ENCODE assay signal across 8 cellular contexts in the genomic region with DNA sequence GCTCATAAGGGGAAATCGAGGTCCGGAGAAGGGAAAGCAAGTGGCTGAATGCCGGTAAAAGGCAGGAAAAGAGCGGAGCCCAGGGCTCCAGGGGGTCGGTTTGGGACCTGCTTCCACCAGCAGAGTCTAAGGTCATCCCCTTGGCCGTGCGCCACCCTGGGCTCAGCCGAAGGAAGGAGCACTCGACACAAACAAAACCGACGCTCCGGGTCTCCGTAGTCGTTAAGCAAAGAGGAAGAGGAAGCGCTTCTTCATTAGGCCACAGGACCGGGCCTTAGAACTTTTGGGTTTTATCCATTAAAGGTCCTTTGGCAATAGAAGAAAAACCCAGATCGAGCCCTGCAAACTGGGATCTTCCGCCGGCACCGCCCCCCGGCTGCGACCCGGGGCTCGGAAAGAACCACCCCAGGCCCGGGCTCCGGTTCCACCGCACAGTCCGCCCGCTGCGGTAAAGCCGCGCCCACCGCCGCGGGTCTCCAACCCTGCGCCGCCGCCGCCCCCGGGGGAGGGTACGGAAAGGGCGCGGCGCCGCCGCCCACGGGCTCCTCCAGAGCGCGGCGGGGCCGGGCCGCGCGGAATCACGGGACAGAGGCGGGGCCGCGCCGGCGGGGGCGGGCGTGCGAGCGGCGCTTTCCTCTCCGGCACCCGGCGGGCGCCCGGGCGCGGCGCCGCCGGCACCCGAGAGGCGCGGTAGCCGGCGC. TPM values are rescaled to one million over a fixed set of nuclear protein-coding genes. Genes with fewer than 3 reads are reported as not detected.
DNase-seq lines count a peak whose midpoint lies in the region; ATAC-seq and TF ChIP-seq lines count a peak whose summit lies in the region.

TTL (plus strand) TSS at position 629 of the 701 bp plus-strand sequence. CDS start 189 bp downstream, outside the sequence.

- peaks cover 27% of the 10 kb centered on the region for H3K4me1 Mint-ChIP-seq in activated CD8-positive, alpha-beta memory T cell treated with anti-CD3 and anti-CD28 coated beads, Interleukin-2, amount 10 ng/mL, durations not matched to agents 7 days and 5 days
- H3K4me1 Mint-ChIP-seq in endodermal cell = peaks cover 13% of the 10 kb centered on the region

- no peaks in the 10 kb centered on the region for H3K9me3 Mint-ChIP-seq in activated CD8-positive, alpha-beta memory T cell treated with anti-CD3 and anti-CD28 coated beads, Interleukin-2, amount 10 ng/mL, durations not matched to agents 7 days and 5 days (ENCODE audit: low read depth)
- H3K9me3 Mint-ChIP-seq in endodermal cell = no peaks in the 10 kb centered on the region

- H3K27me3 ChIP-seq in BLaER1 (no peaks in the 10 kb centered on the region), endodermal cell (ENCODE audit: control insufficient read depth, insufficient read depth, low read length, poor library complexity, severe bottlenecking) (no peaks in the 10 kb centered on the region)

- H3K4me1 ChIP-seq in BLaER1 = peaks cover 24% of the 10 kb centered on the region
- no peaks in the 10 kb centered on the region for H3K4me1 ChIP-seq in endodermal cell (ENCODE audit: control insufficient read depth, insufficient read depth, low read length)
- no peaks in the 10 kb centered on the region for H3K4me1 ChIP-seq in mesodermal cell (ENCODE audit: control insufficient read depth, insufficient read depth, low read length, poor library complexity, severe bottlenecking)

- H4K20me1 ChIP-seq in BLaER1 = 0 out of 2 replicates have a peak, but pooled peaks cover 19% of the 10 kb centered on the region

- H3K4me3 ChIP-seq in BLaER1 (peak within 1 kb of the TSS; percentile 97), endodermal cell (ENCODE audit: low read length) (peak within 1 kb of the TSS; percentile 90), mesodermal cell (ENCODE audit: extremely low read depth, insufficient read depth, low read length, poor library complexity, severe bottlenecking) (peak within 1 kb of the TSS; percentile 86)

- H3K27ac Mint-ChIP-seq in activated CD8-positive, alpha-beta memory T cell treated with anti-CD3 and anti-CD28 coated beads, Interleukin-2, amount 10 ng/mL, durations not matched to agents 7 days and 5 days = peak within 1 kb of the TSS; percentile 88
- H3K27ac Mint-ChIP-seq in endodermal cell = peak within 1 kb of the TSS; percentile 94

- peak within 1 kb of the TSS; percentile 74 for H3K27ac ChIP-seq in BLaER1
- peak within 1 kb of the TSS; percentile 66 for H3K27ac ChIP-seq in endodermal cell (ENCODE audit: low read depth, low read length)
- H3K27ac ChIP-seq in mesodermal cell (ENCODE audit: low read depth, low read length, severe bottlenecking) = peak within 1 kb of the TSS; percentile 78

- ATAC-seq in HG03378 (IDR thresholded peaks at IDR 0.05; ENCODE audit: unreplicated experiment) = peak; percentile 33
- peak; percentile 85 for ATAC-seq in activated CD8-positive, alpha-beta memory T cell treated with anti-CD3 and anti-CD28 coated beads, Interleukin-2, amount 10 ng/mL, durations not matched to agents 7 days and 5 days

- peak within 1 kb of the TSS; percentile 92 for H3K9ac ChIP-seq in BLaER1
- peak within 1 kb of the TSS; percentile 56 for H3K9ac ChIP-seq in endodermal cell (ENCODE audit: extremely low read depth, low read length, poor library complexity, severe bottlenecking)

- DNase-seq in NOMO-1 (lab: John Stamatoyannopoulos, UW; ENCODE audit: unreplicated experiment in 2 of 2) = peak; percentile 69 to 73
- peak; percentile 74 for DNase-seq in activated CD8-positive, alpha-beta memory T cell treated with anti-CD3 and anti-CD28 coated beads, Interleukin-2, amount 10 ng/mL, durations not matched to agents 7 days and 5 days
- DNase-seq in endodermal cell = peak; percentile 86
- DNase-seq in stimulated activated CD8-positive, alpha-beta memory T cell treated with anti-CD3 and anti-CD28 coated beads, Interleukin-15, amount 100 ng/mL, for 24 hours (ENCODE audit: low read depth) = peak; percentile 61

- TF ChIP-seq CTCF in endodermal cell (conservative IDR thresholded peaks at IDR 0.05) = no peak

- H3K27me3 Mint-ChIP-seq in activated CD8-positive, alpha-beta memory T cell treated with anti-CD3 and anti-CD28 coated beads, Interleukin-2, amount 10 ng/mL, durations not matched to agents 7 days and 5 days = peaks cover 6% of the 10 kb centered on the region
- H3K27me3 Mint-ChIP-seq in endodermal cell (ENCODE audit: insufficient read depth) = peaks cover 9% of the 10 kb centered on the region

- H3K4me2 ChIP-seq in BLaER1 = peak within 1 kb of the TSS; percentile 95

- TF ChIP-seq POLR2A in GM19099 (IDR thresholded peaks at IDR 0.05; ENCODE audit: extremely low read depth, insufficient read length, low read depth) = peak; percentile 70

- CTCF ChIA-PET in activated CD8-positive, alpha-beta memory T cell treated with anti-CD3 and anti-CD28 coated beads, Interleukin-2, amount 10 ng/mL, durations not matched to agents 7 days and 5 days (lab: Charles Lee) = interaction anchor here (0.9 to 2.8 kb wide), 15 partner anchors 7 to 419 kb away, joined by 3 to 20 read pairs (median 4); no protein-coding TSS in a partner anchor

- 0% methylated on average over 20 to 80 of the region's 80 CpGs for WGBS in endodermal cell (ENCODE audit: insufficient coverage in 1 of 2, insufficient read length in 1 of 2), 2 experiments
- WGBS in mesodermal cell (ENCODE audit: insufficient coverage in 2 of 2), 2 experiments = 0% methylated on average over 34 to 48 of the region's 80 CpGs

- peaks cover 5% of the 10 kb centered on the region; the same call in 1 of the 2 replicates for H3K9me3 ChIP-seq in BLaER1
- no peaks in the 10 kb centered on the region for H3K9me3 ChIP-seq in endodermal cell (ENCODE audit: control insufficient read depth, low read length)
- no peaks in the 10 kb centered on the region for H3K9me3 ChIP-seq in mesodermal cell (ENCODE audit: control insufficient read depth, low read length)

- H3K4me3 Mint-ChIP-seq in activated CD8-positive, alpha-beta memory T cell treated with anti-CD3 and anti-CD28 coated beads, Interleukin-2, amount 10 ng/mL, durations not matched to agents 7 days and 5 days = peak within 1 kb of the TSS; percentile 94
- H3K4me3 Mint-ChIP-seq in endodermal cell = peak within 1 kb of the TSS; percentile 94

- peaks cover 17% of the 10 kb centered on the region for H3K36me3 Mint-ChIP-seq in activated CD8-positive, alpha-beta memory T cell treated with anti-CD3 and anti-CD28 coated beads, Interleukin-2, amount 10 ng/mL, durations not matched to agents 7 days and 5 days
- H3K36me3 Mint-ChIP-seq in endodermal cell (ENCODE audit: low read depth) = peaks cover 14% of the 10 kb centered on the region

- H3K36me3 ChIP-seq in BLaER1 = peaks cover 18% of the 10 kb centered on the region
- peaks cover 16% of the 10 kb centered on the region for H3K36me3 ChIP-seq in endodermal cell (ENCODE audit: control insufficient read depth, insufficient read depth, low read length)
- H3K36me3 ChIP-seq in mesodermal cell (ENCODE audit: control insufficient read depth, insufficient read depth, low read length) = peaks cover 32% of the 10 kb centered on the region

RNA-seq across cellular contexts. Expression of gene TTL, which starts in this region (rescaled TPM):
- total RNA-seq in activated CD8-positive, alpha-beta memory T cell treated with anti-CD3 and anti-CD28 coated beads, Interleukin-2, amount 10 ng/mL, durations not matched to agents 7 days and 5 days = 10 to 100 TPM; 33.0 to 41.2 TPM
- 10 to 100 TPM; 61.1 to 89.6 TPM for total RNA-seq in endodermal cell
- polyA plus RNA-seq in endodermal cell (2013, experiment 1 of 2) = 58.2 TPM
- 67.1 TPM for polyA plus RNA-seq in endodermal cell (2013, experiment 2 of 2)
- polyA plus RNA-seq in mesodermal cell (2013, experiment 1 of 2) = 58.2 TPM
- polyA plus RNA-seq in mesodermal cell (2013, experiment 2 of 2) = 53.9 TPM

Comparison
In these comparisons a context has a peak if more than half of its experiments do, and no peak if none do; other contexts are left out.
1. Peak in every context shown above with its lines: DNase-seq, ATAC-seq, H3K4me3 ChIP-seq and H3K27ac ChIP-seq.